ENCODE assay signal across 26 cellular contexts in the genomic region with DNA sequence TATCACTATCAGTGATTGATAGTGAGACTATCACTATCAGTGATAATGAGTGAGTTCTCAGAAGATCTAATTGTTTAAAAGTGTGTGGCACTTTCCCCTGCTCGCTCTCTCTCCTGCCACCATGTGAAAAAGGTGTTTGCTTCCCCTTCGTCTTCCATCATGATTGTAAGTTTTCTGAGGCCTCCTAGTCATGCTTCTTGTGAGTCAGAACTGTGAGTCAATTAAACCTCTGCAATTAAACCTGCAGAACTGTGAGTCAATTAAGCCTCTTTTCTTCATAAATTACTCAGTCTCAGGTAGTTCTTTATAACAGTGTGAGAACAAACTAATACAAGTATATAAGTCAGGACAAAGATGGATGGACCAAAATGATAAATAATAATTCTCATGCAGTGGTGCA. TPM values are rescaled to one million over a fixed set of nuclear protein-coding genes. Genes with fewer than 3 reads are reported as not detected.
DNase-seq lines count a peak whose midpoint lies in the region; ATAC-seq and TF ChIP-seq lines count a peak whose summit lies in the region.
"Had no signal": no experiment of that assay in that cellular context is flagged by ENCODE, and none has a peak within 500 bp of the region (broad histone marks: within the 10 kb centered on the region; RNA-seq: fewer than 3 reads in every experiment).

No MANE protein-coding gene starts in this region.

- peaks cover 19% of the 10 kb centered on the region for H3K36me3 Mint-ChIP-seq in natural killer cell treated with Interleukin-12 subunit alpha and Interleukin-12 subunit beta and Interleukin-15 and Interleukin-18, amount 100 ng/mL, for 72 hours
- no peaks in the 10 kb centered on the region for H3K36me3 Mint-ChIP-seq in natural killer cell
- H3K36me3 Mint-ChIP-seq in T-helper 1 cell treated with Interleukin-12 subunit alpha and Interleukin-12 subunit beta and Interleukin-4 antibody, amounts not matched to agents 30 μg/mL and 1 μg/mL, for 36 hours (ENCODE audit: low read depth), result peaks cover 10% of the 10 kb centered on the region
- no peaks in the 10 kb centered on the region for H3K36me3 Mint-ChIP-seq in stimulated activated effector memory CD8-positive, alpha-beta T cell treated with anti-CD3 and anti-CD28 coated beads, Interleukin-12 subunit alpha, Interleukin-12 subunit beta, amount 100 ng/mL, for 72 hours
- H3K36me3 Mint-ChIP-seq: CD4-positive, alpha-beta memory T cell; memory B cell had no signal

- H3K9me3 ChIP-seq in BE2C, result no peaks in the 10 kb centered on the region
- H3K9me3 ChIP-seq: esophagus squamous epithelium, stomach, transverse colon had no signal

- ATAC-seq in natural killer cell treated with Interleukin-12 subunit alpha and Interleukin-12 subunit beta and Interleukin-15 and Interleukin-18, amount 100 ng/mL, for 72 hours, result peak; percentile 66 to 74
- ATAC-seq in natural killer cell, result no peak
- ATAC-seq in stimulated activated effector memory CD8-positive, alpha-beta T cell treated with anti-CD3 and anti-CD28 coated beads, Interleukin-12 subunit alpha, Interleukin-12 subunit beta, amount 100 ng/mL, for 72 hours, result peak; percentile 84

- no peak for DNase-seq in natural killer cell treated with Interleukin-12 subunit alpha and Interleukin-12 subunit beta and Interleukin-15 and Interleukin-18, amount 100 ng/mL, for 72 hours (ENCODE audit: low spot score)
- DNase-seq in natural killer cell, result no peak
- DNase-seq in amniotic epithelial cell (ENCODE audit: low read depth), result peak; percentile 22
- no peak for DNase-seq in stimulated activated effector memory CD8-positive, alpha-beta T cell treated with anti-CD3 and anti-CD28 coated beads, Interleukin-12 subunit alpha, Interleukin-12 subunit beta, amount 100 ng/mL, for 72 hours (ENCODE audit: low spot score in 2 of 2)
- DNase-seq in NCI-H2171 (lab: John Stamatoyannopoulos, UW), result no peak
- DNase-seq in BE2C, result no peak
- DNase-seq: activated CD8-positive, alpha-beta memory T cell treated with anti-CD3 and anti-CD28 coated beads for 24 hours; aorta; CD4-positive, alpha-beta memory T cell; DMS153; effector CD4-positive, alpha-beta T cell; esophagus squamous epithelium; GF-D8; H7; naive B cell; NCI-H187; NCI-H2227 treated with DMSO at 0.1 percent for 48 hours; NCI-H774; OCI-M1; SIG-M5; stomach; transverse colon had no signal

- peaks cover 35 to 40% of the 10 kb centered on the region in 2 donors for H3K4me1 Mint-ChIP-seq in natural killer cell treated with Interleukin-12 subunit alpha and Interleukin-12 subunit beta and Interleukin-15 and Interleukin-18, amount 100 ng/mL, for 72 hours (ENCODE audit: low read depth in 2 of 2)
- H3K4me1 Mint-ChIP-seq in natural killer cell, result peaks cover 6% of the 10 kb centered on the region in 2 donors
- H3K4me1 Mint-ChIP-seq in T-helper 1 cell treated with Interleukin-12 subunit alpha and Interleukin-12 subunit beta and Interleukin-4 antibody, amounts not matched to agents 30 μg/mL and 1 μg/mL, for 36 hours (ENCODE audit: low read depth), result peaks cover 28% of the 10 kb centered on the region
- H3K4me1 Mint-ChIP-seq in stimulated activated effector memory CD8-positive, alpha-beta T cell treated with anti-CD3 and anti-CD28 coated beads, Interleukin-12 subunit alpha, Interleukin-12 subunit beta, amount 100 ng/mL, for 72 hours, result peaks cover 39% of the 10 kb centered on the region
- H3K4me1 Mint-ChIP-seq: naive B cell had no signal

- no peaks in the 10 kb centered on the region for H3K36me3 ChIP-seq in BE2C
- H3K36me3 ChIP-seq: esophagus squamous epithelium, right atrium auricular region, stomach, transverse colon had no signal

- no peaks in the 10 kb centered on the region for H3K27me3 ChIP-seq in BE2C
- H3K27me3 ChIP-seq: right atrium auricular region, transverse colon had no signal

- no peaks in the 10 kb centered on the region for H3K4me1 ChIP-seq in BE2C
- H3K4me1 ChIP-seq: esophagus squamous epithelium, right atrium auricular region, stomach, transverse colon had no signal

- H3K4me3 Mint-ChIP-seq in natural killer cell treated with Interleukin-12 subunit alpha and Interleukin-12 subunit beta and Interleukin-15 and Interleukin-18, amount 100 ng/mL, for 72 hours, result peak overlapping the region; percentile 24
- H3K4me3 Mint-ChIP-seq in natural killer cell, result no peak overlapping the region
- H3K4me3 Mint-ChIP-seq in T-helper 1 cell treated with Interleukin-12 subunit alpha and Interleukin-12 subunit beta and Interleukin-4 antibody, amounts not matched to agents 30 μg/mL and 1 μg/mL, for 36 hours, result no peak overlapping the region
- no peak overlapping the region for H3K4me3 Mint-ChIP-seq in stimulated activated effector memory CD8-positive, alpha-beta T cell treated with anti-CD3 and anti-CD28 coated beads, Interleukin-12 subunit alpha, Interleukin-12 subunit beta, amount 100 ng/mL, for 72 hours
- H3K4me3 Mint-ChIP-seq: CD4-positive, alpha-beta memory T cell; memory B cell; naive B cell had no signal

- H3K27ac Mint-ChIP-seq in natural killer cell treated with Interleukin-12 subunit alpha and Interleukin-12 subunit beta and Interleukin-15 and Interleukin-18, amount 100 ng/mL, for 72 hours, result peak overlapping the region; percentile 60 to 66
- peak overlapping the region in 1 of 2 donors; percentile 11 for H3K27ac Mint-ChIP-seq in natural killer cell
- peak overlapping the region; percentile 62 for H3K27ac Mint-ChIP-seq in T-helper 1 cell treated with Interleukin-12 subunit alpha and Interleukin-12 subunit beta and Interleukin-4 antibody, amounts not matched to agents 30 μg/mL and 1 μg/mL, for 36 hours
- H3K27ac Mint-ChIP-seq in stimulated activated effector memory CD8-positive, alpha-beta T cell treated with anti-CD3 and anti-CD28 coated beads, Interleukin-12 subunit alpha, Interleukin-12 subunit beta, amount 100 ng/mL, for 72 hours, result peak overlapping the region; percentile 43
- H3K27ac Mint-ChIP-seq: CD4-positive, alpha-beta memory T cell; memory B cell; naive B cell had no signal

- H3K4me3 ChIP-seq in BE2C (ENCODE audit: low read depth, low read length), result no peak overlapping the region
- H3K4me3 ChIP-seq: esophagus squamous epithelium, right atrium auricular region, stomach, transverse colon had no signal

- intact Hi-C loops in natural killer cell (cut with micrococcal nuclease), result no loop called here

- no peak for TF ChIP-seq CTCF in natural killer cell (IDR thresholded peaks at IDR 0.05)
- TF ChIP-seq CTCF in BE2C (IDR thresholded peaks at IDR 0.05; ENCODE audit: low read depth, low read length), result no peak

- H3K27me3 Mint-ChIP-seq in natural killer cell treated with Interleukin-12 subunit alpha and Interleukin-12 subunit beta and Interleukin-15 and Interleukin-18, amount 100 ng/mL, for 72 hours, result peaks cover 3 to 10% of the 10 kb centered on the region in 2 donors
- peaks cover 0 to 11% of the 10 kb centered on the region in 2 donors for H3K27me3 Mint-ChIP-seq in natural killer cell (ENCODE audit: low read depth in 2 of 2)
- H3K27me3 Mint-ChIP-seq in T-helper 1 cell treated with Interleukin-12 subunit alpha and Interleukin-12 subunit beta and Interleukin-4 antibody, amounts not matched to agents 30 μg/mL and 1 μg/mL, for 36 hours (ENCODE audit: low read depth), result no peaks in the 10 kb centered on the region

- no peaks in the 10 kb centered on the region for H3K9me3 Mint-ChIP-seq in natural killer cell treated with Interleukin-12 subunit alpha and Interleukin-12 subunit beta and Interleukin-15 and Interleukin-18, amount 100 ng/mL, for 72 hours
- H3K9me3 Mint-ChIP-seq in natural killer cell, result no peaks in the 10 kb centered on the region
- no peaks in the 10 kb centered on the region for H3K9me3 Mint-ChIP-seq in T-helper 1 cell treated with Interleukin-12 subunit alpha and Interleukin-12 subunit beta and Interleukin-4 antibody, amounts not matched to agents 30 μg/mL and 1 μg/mL, for 36 hours
- no peaks in the 10 kb centered on the region for H3K9me3 Mint-ChIP-seq in stimulated activated effector memory CD8-positive, alpha-beta T cell treated with anti-CD3 and anti-CD28 coated beads, Interleukin-12 subunit alpha, Interleukin-12 subunit beta, amount 100 ng/mL, for 72 hours
- H3K9me3 Mint-ChIP-seq: memory B cell, naive B cell had no signal

RNA-seq across cellular contexts. Expression of a gene that starts 7.0 kb away (rescaled TPM):
- total RNA-seq in natural killer cell treated with Interleukin-12 subunit alpha and Interleukin-12 subunit beta and Interleukin-15 and Interleukin-18, amount 100 ng/mL, for 72 hours, result 1 to 10 TPM; 7.4 to 8.3 TPM
- under 1 TPM; 0.31 to 0.55 (median 0.34) TPM for total RNA-seq in natural killer cell
- 0.15 TPM for polyA plus RNA-seq in BE2C (2012; ENCODE audit: insufficient read depth, insufficient read length, low read depth)
- total RNA-seq: H7, osteoblast, right atrium auricular region had no signal
- polyA plus RNA-seq: aorta, stomach had no signal

RNA-seq across cellular contexts. Expression of a gene that starts 24.5 kb away (rescaled TPM):
- total RNA-seq in natural killer cell treated with Interleukin-12 subunit alpha and Interleukin-12 subunit beta and Interleukin-15 and Interleukin-18, amount 100 ng/mL, for 72 hours, result under 1 TPM in 1 of 2 donors, not detected in 1; 0.07 TPM
- total RNA-seq in natural killer cell, result not detected
- polyA plus RNA-seq in BE2C (2012; ENCODE audit: insufficient read depth, insufficient read length, low read depth), result not detected
- total RNA-seq: aorta; CD4-positive, alpha-beta memory T cell; esophagus squamous epithelium; H7; osteoblast; right atrium auricular region; stomach; transverse colon had no signal
- polyA plus RNA-seq: CD4-positive, alpha-beta memory T cell; stomach had no signal

Comparison
In these comparisons a context has a peak if more than half of its experiments do, and no peak if none do; other contexts are left out.
1. ATAC-seq: peak in natural killer cell treated with Interleukin-12 subunit alpha and Interleukin-12 subunit beta and Interleukin-15 and Interleukin-18, amount 100 ng/mL, for 72 hours (2 of 2) and stimulated activated effector memory CD8-positive, alpha-beta T cell treated with anti-CD3 and anti-CD28 coated beads, Interleukin-12 subunit alpha, Interleukin-12 subunit beta, amount 100 ng/mL, for 72 hours (single experiment); none in natural killer cell (0 of 3).
2. RNA of a gene that starts 7.0 kb away (total RNA-seq): 7.4 to 8.3 TPM in natural killer cell treated with Interleukin-12 subunit alpha and Interleukin-12 subunit beta and Interleukin-15 and Interleukin-18, amount 100 ng/mL, for 72 hours; 0.31 to 0.55 TPM in natural killer cell; every median in the first group is over 4 times any median in the second.